ENCODE assay signal across 19 cellular contexts in genomic region chr12:29187756-29188155, GRCh38.
"Had no signal": no experiment of that assay in that cellular context is flagged by ENCODE, and none has a peak within 500 bp of the region (broad histone marks: within the 10 kb centered on the region; RNA-seq: fewer than 3 reads in every experiment).

No MANE protein-coding gene starts in this region.

- H3K27ac Mint-ChIP-seq: natural killer cell treated with Interleukin-12 subunit alpha and Interleukin-12 subunit beta and Interleukin-15 and Interleukin-18, amount 100 ng/mL, for 72 hours; stimulated activated naive CD8-positive, alpha-beta T cell treated with anti-CD3 and anti-CD28 coated beads, Interleukin-15, amount 100 ng/mL, for 72 hours had no signal

- H3K9me3 ChIP-seq: adrenal gland, gastroesophageal sphincter, heart right ventricle, SK-N-SH, thoracic aorta had no signal

- FAIRE-seq: colon, islet of Langerhans had no signal

- DNase-seq: activated CD4-positive, alpha-beta T cell treated with anti-CD3 and anti-CD28 coated beads, Interleukin-2, amount 50 U/mL, for 48 hours; activated naive CD4-positive, alpha-beta T cell treated with anti-CD3 and anti-CD28 coated beads, Interleukin-2, amount 50 U/mL, for 16 hours; activated T-cell treated with anti-CD3 and anti-CD28 coated beads, Interleukin-2, amount 50 U/mL, for 1 hour; adrenal gland; heart right ventricle; mesendoderm; nucleus accumbens; right cardiac atrium; SK-N-SH; stimulated activated naive CD8-positive, alpha-beta T cell treated with anti-CD3 and anti-CD28 coated beads, Interleukin-15, amount 100 ng/mL, for 72 hours; T-helper 1 cell; WERI-Rb-1 had no signal

- H3K27me3 ChIP-seq: adrenal gland, cardiac muscle cell, gastroesophageal sphincter, heart right ventricle had no signal

- H3K27ac ChIP-seq: adrenal gland, cardiac muscle cell, gastroesophageal sphincter, heart right ventricle, thoracic aorta, WERI-Rb-1 had no signal

- H3K9me3 Mint-ChIP-seq: natural killer cell treated with Interleukin-12 subunit alpha and Interleukin-12 subunit beta and Interleukin-15 and Interleukin-18, amount 100 ng/mL, for 72 hours had no signal

- H3K4me3 Mint-ChIP-seq: natural killer cell treated with Interleukin-12 subunit alpha and Interleukin-12 subunit beta and Interleukin-15 and Interleukin-18, amount 100 ng/mL, for 72 hours; stimulated activated naive CD8-positive, alpha-beta T cell treated with anti-CD3 and anti-CD28 coated beads, Interleukin-15, amount 100 ng/mL, for 72 hours had no signal

- ATAC-seq: esophagus mucosa; gastroesophageal sphincter; natural killer cell treated with Interleukin-12 subunit alpha and Interleukin-12 subunit beta and Interleukin-15 and Interleukin-18, amount 100 ng/mL, for 72 hours; stimulated activated naive CD8-positive, alpha-beta T cell treated with anti-CD3 and anti-CD28 coated beads, Interleukin-15, amount 100 ng/mL, for 72 hours had no signal

- H3K4me1 ChIP-seq: adrenal gland, gastroesophageal sphincter, heart right ventricle had no signal

- H3K36me3 ChIP-seq: adrenal gland, cardiac muscle cell, gastroesophageal sphincter, heart right ventricle, thoracic aorta, WERI-Rb-1 had no signal

- H3K27me3 Mint-ChIP-seq: stimulated activated naive CD8-positive, alpha-beta T cell treated with anti-CD3 and anti-CD28 coated beads, Interleukin-15, amount 100 ng/mL, for 72 hours had no signal

- H3K4me2 ChIP-seq: SK-N-SH had no signal

- H3K9ac ChIP-seq: SK-N-SH had no signal

- H3K4me3 ChIP-seq: adrenal gland, cardiac muscle cell, gastroesophageal sphincter, heart right ventricle, thoracic aorta had no signal

- H3K4me1 Mint-ChIP-seq: stimulated activated naive CD8-positive, alpha-beta T cell treated with anti-CD3 and anti-CD28 coated beads, Interleukin-15, amount 100 ng/mL, for 72 hours had no signal
